ENCODE assay signal across 19 cellular contexts in genomic region chr9:7944521-7945022, GRCh38.
DNase-seq lines count a peak whose midpoint lies in the region; ATAC-seq and TF ChIP-seq lines count a peak whose summit lies in the region.
"Had no signal": no experiment of that assay in that cellular context is flagged by ENCODE, and none has a peak within 500 bp of the region (broad histone marks: within the 10 kb centered on the region; RNA-seq: fewer than 3 reads in every experiment).

No MANE protein-coding gene starts in this region.

- no peaks in the 10 kb centered on the region for H3K4me1 ChIP-seq in right atrium auricular region
- H3K4me1 ChIP-seq: A549 had no signal

- peaks cover 21 to 25% of the 10 kb centered on the region in 2 donors for H3K4me1 Mint-ChIP-seq in immature natural killer cell

- peaks cover 0 to 4% (median 0%) of the 10 kb centered on the region in 3 donors for H3K36me3 Mint-ChIP-seq in immature natural killer cell

- in situ Hi-C loops in G401 (cut with HindIII; ENCODE audit: low sequenced_read_pairs), result no loop called here

- peaks cover 0 to 6% (median 2%) of the 10 kb centered on the region in 3 donors for H3K27me3 Mint-ChIP-seq in immature natural killer cell (ENCODE audit: low read depth in 3 of 3)
- H3K27me3 Mint-ChIP-seq: CD4-positive, alpha-beta T cell had no signal

- ATAC-seq in left ventricle myocardium superior (peak; percentile 51), HG02852 (IDR thresholded peaks at IDR 0.05; ENCODE audit: unreplicated experiment) (no peak), GM21526 (IDR thresholded peaks at IDR 0.05; ENCODE audit: low FRiP score, unreplicated experiment) (no peak)
- ATAC-seq: A549, HepG2 had no signal

- H3K27ac Mint-ChIP-seq in immature natural killer cell, result peak overlapping the region in 2 of 6 donors; percentile 22 to 62
- H3K27ac Mint-ChIP-seq: CD4-positive, alpha-beta T cell; IgD-negative memory B cell had no signal

- H3K9me3 ChIP-seq in right atrium auricular region, result peaks cover 0 to 5% of the 10 kb centered on the region in 2 donors
- H3K9me3 ChIP-seq: A549 had no signal

- DNase-seq in NCI-H1105 treated with DMSO at 0.1 percent for 48 hours (lab: John Stamatoyannopoulos, UW) (peak; percentile 24), NCI-H1105 (lab: John Stamatoyannopoulos, UW) (no peak), left ventricle myocardium superior (no peak), right atrium auricular region (ENCODE audit: low spot score) (no peak), G401 (ENCODE audit: low spot score) (peak; percentile 49), immature natural killer cell (peak; percentile 4 to 9 (median 7))
- DNase-seq: AML-193; CD4-positive, alpha-beta T cell; DMS153; GDM1; HCEC 1CT; KBM-7 had no signal

- H3K27me3 ChIP-seq in right atrium auricular region, result no peaks in the 10 kb centered on the region

- H3K4me3 ChIP-seq in right atrium auricular region, result no peak overlapping the region
- H3K4me3 ChIP-seq: A549 had no signal

- peak overlapping the region in 2 of 5 donors; percentile 32 to 44 for H3K4me3 Mint-ChIP-seq in immature natural killer cell
- H3K4me3 Mint-ChIP-seq: CD4-positive, alpha-beta T cell; IgD-negative memory B cell had no signal

- H3K36me3 ChIP-seq in right atrium auricular region, result no peaks in the 10 kb centered on the region

- intact Hi-C loops in left ventricle myocardium superior (cut with micrococcal nuclease), result no loop called here

- peak overlapping the region in 1 of 2 donors; percentile 30 for H3K27ac ChIP-seq in right atrium auricular region
- H3K27ac ChIP-seq: 22Rv1, A549, C4-2B had no signal

- TF ChIP-seq CTCF in right atrium auricular region (IDR thresholded peaks at IDR 0.05), result no peak

- peaks cover 0 to 5% (median 0%) of the 10 kb centered on the region in 6 donors for H3K9me3 Mint-ChIP-seq in immature natural killer cell
- H3K9me3 Mint-ChIP-seq: CD4-positive, alpha-beta T cell had no signal

Comparison
In these comparisons a context has a peak if more than half of its experiments do, and no peak if none do; other contexts are left out.
1. DNase-seq: peak in NCI-H1105 treated with DMSO at 0.1 percent for 48 hours (single experiment), G401 (single experiment) and immature natural killer cell (3 of 3); none in NCI-H1105 (single experiment), left ventricle myocardium superior (single experiment) and right atrium auricular region (single experiment).